ENCODE assay signal across 8 cellular contexts in genomic region chr17:50425682-50426471, GRCh38. TPM values are rescaled to one million over a fixed set of nuclear protein-coding genes. Genes with fewer than 3 reads are reported as not detected.
DNase-seq lines count a peak whose midpoint lies in the region; ATAC-seq and TF ChIP-seq lines count a peak whose summit lies in the region.

Gene ACSF2 (plus strand): TSS chr17:50426218. CDS start chr17:50426262, 44 bp downstream.

- H3K36me3 ChIP-seq in parathyroid adenoma (ENCODE audit: control insufficient read depth, insufficient read depth, low read length) (no peaks in the 10 kb centered on the region), thyroid gland (no peaks in the 10 kb centered on the region)

- ATAC-seq in GM18502 (IDR thresholded peaks at IDR 0.05; ENCODE audit: poor library complexity, unreplicated experiment) (peak; percentile 61), HG03139 (IDR thresholded peaks at IDR 0.05; ENCODE audit: unreplicated experiment) (peak; percentile 60)

- H2AFZ ChIP-seq in parathyroid adenoma = peak within 1 kb of the TSS; percentile 99

- H3K79me2 ChIP-seq in parathyroid adenoma = peaks cover 18% of the 10 kb centered on the region

- WGBS in thyroid gland, 2 donors = 2 to 5% methylated on average over 10 to 27 of the region's 70 CpGs

- H3K4me1 ChIP-seq in parathyroid adenoma = peaks cover 18% of the 10 kb centered on the region
- peaks cover 56 to 78% of the 10 kb centered on the region in 2 donors for H3K4me1 ChIP-seq in thyroid gland

- H3K27ac ChIP-seq in parathyroid adenoma = peak within 1 kb of the TSS; percentile 76
- peak within 1 kb of the TSS; percentile 87 to 92 (median 88) for H3K27ac ChIP-seq in thyroid gland

- peak; percentile 52 to 90 for TF ChIP-seq POLR2A in thyroid gland (IDR thresholded peaks at IDR 0.05)

- H3K9me3 ChIP-seq in parathyroid adenoma (ENCODE audit: control insufficient read depth, low read length) (no peaks in the 10 kb centered on the region), thyroid gland (no peaks in the 10 kb centered on the region)

- in situ Hi-C loops in SK-MEL-5 (cut with HindIII; ENCODE audit: low pct_unique_long_range_greater_than_20kb, low sequenced_read_pairs) = no loop called here

- H3K4me3 ChIP-seq in parathyroid adenoma (ENCODE audit: low read depth, low read length) (peak within 1 kb of the TSS; percentile 72), thyroid gland (replicated peaks in 1 of 3) (peak within 1 kb of the TSS; percentile 19 to 56 (median 54))

- H3K27me3 ChIP-seq in parathyroid adenoma (ENCODE audit: control insufficient read depth, insufficient read depth, low read length) (no peaks in the 10 kb centered on the region), thyroid gland (no peaks in the 10 kb centered on the region)

- peak within 1 kb of the TSS; percentile 98 for H3K4me2 ChIP-seq in parathyroid adenoma (ENCODE audit: low read length)

- DNase-seq in SK-MEL-5 (ENCODE audit: low read depth, low spot score) (peak; percentile 53), glomerular visceral epithelial cell (ENCODE audit: extremely low spot score) (peak; percentile 72), thyroid gland (peak; percentile 83 to 84), dedifferentiated amniotic fluid mesenchymal stem cell (ENCODE audit: extremely low spot score) (no peak)
- peak; percentile 18 to 62 (median 38) for DNase-seq in activated naive CD4-positive, alpha-beta T cell (lab: John Stamatoyannopoulos, UW)

- intact Hi-C loops in thyroid gland (cut with DNase I) = no loop called here

- no peak for TF ChIP-seq CTCF in parathyroid adenoma (IDR thresholded peaks at IDR 0.05)
- TF ChIP-seq CTCF in thyroid gland (IDR thresholded peaks at IDR 0.05) = peak in 1 of 6 experiments; percentile 2

- H3K9ac ChIP-seq in parathyroid adenoma = no peak within 1 kb of the TSS

RNA-seq across cellular contexts. Expression of gene ACSF2, which starts in this region (rescaled TPM):
- total RNA-seq in SK-MEL-5 (2014; rRNA removed; shearing (Covaris generic)) = 11.2 and 11.8 TPM in 2 replicates
- 1.2 and 3.0 TPM in 2 replicates for polyA plus RNA-seq in SK-MEL-5 (2015; cell fraction: cytosol; rRNA removed)
- 59.6 and 79.5 TPM in 2 replicates for polyA plus RNA-seq in SK-MEL-5 (2015; cell fraction: nucleus; rRNA removed)
- total RNA-seq in thyroid gland = 100 to 1,000 TPM in 3 of 4 donors, 10 to 100 TPM in 1; 97.3 to 193 (median 143) TPM
